Comparison of ENCODE assay signal across 8 cellular contexts in the genomic region with DNA sequence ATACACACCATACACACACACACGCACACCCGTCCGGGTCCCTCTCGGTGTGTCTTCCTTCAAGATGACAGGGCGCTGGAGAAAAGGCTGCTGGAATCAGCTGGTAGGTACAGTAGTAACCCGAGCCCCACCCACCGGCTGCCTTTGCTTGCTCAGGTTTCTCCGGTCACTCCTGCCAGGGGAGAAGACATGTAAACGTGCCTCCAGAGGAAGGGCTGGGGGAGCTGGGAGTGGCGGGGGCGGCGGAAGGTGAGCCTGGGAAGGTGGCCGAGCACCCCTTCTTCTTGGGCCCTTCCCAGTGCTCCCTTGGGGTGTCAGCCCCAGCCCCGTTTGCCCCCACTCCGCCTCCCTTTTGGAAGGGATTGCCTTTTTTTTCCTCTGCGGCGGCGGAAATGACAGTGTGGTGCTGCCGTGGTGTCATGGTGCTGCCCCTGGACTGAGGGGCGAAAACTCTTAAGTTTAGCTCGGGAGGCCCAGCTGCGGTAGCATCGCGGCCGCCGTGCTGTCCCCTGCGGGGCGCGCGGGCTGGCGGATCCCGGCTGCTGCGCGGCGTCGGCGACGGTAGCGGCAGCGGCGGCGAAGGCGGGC. TPM values are rescaled to one million over a fixed set of nuclear protein-coding genes. Genes with fewer than 3 reads are reported as not detected.
DNase-seq lines count a peak whose midpoint lies in the region; ATAC-seq, FAIRE-seq and TF ChIP-seq lines count a peak whose summit lies in the region.

A gene with protein sequence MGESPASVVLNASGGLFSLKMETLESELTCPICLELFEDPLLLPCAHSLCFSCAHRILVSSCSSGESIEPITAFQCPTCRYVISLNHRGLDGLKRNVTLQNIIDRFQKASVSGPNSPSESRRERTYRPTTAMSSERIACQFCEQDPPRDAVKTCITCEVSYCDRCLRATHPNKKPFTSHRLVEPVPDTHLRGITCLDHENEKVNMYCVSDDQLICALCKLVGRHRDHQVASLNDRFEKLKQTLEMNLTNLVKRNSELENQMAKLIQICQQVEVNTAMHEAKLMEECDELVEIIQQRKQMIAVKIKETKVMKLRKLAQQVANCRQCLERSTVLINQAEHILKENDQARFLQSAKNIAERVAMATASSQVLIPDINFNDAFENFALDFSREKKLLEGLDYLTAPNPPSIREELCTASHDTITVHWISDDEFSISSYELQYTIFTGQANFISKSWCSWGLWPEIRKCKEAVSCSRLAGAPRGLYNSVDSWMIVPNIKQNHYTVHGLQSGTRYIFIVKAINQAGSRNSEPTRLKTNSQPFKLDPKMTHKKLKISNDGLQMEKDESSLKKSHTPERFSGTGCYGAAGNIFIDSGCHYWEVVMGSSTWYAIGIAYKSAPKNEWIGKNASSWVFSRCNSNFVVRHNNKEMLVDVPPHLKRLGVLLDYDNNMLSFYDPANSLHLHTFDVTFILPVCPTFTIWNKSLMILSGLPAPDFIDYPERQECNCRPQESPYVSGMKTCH (plus strand): TSS at position 169 of the 588 bp plus-strand sequence. CDS start 561 bp downstream, outside the sequence.

- H3K36me3 ChIP-seq in BLaER1 treated with 17β-estradiol and CSF1 and Interleukin-3, amounts not matched to agents 10 nM and 100 nM = no peaks in the 10 kb centered on the region

- peak within 1 kb of the TSS; percentile 78 for H3K27ac Mint-ChIP-seq in activated CD4-positive, alpha-beta T cell treated with anti-CD3 and anti-CD28 coated beads, Interleukin-2, amount 10 ng/mL, durations not matched to agents 24 days and 14 days

- peaks cover 0 to 11% (median 0%) of the 10 kb centered on the region in 11 experiments; a peak in 2 of 22 replicates for H4K20me1 ChIP-seq in BLaER1 treated with 17β-estradiol and CSF1 and Interleukin-3, amounts not matched to agents 10 nM and 100 nM

- no peak for FAIRE-seq in D721Med (lab: Jason Lieb, UNC)

- H3K4me2 ChIP-seq in BLaER1 treated with 17β-estradiol and CSF1 and Interleukin-3, amounts not matched to agents 10 nM and 100 nM = peak within 1 kb of the TSS; percentile 78 to 92 (median 90)

- peaks cover 65 to 98% (median 91%) of the 10 kb centered on the region in 11 experiments for H3K27me3 ChIP-seq in BLaER1 treated with 17β-estradiol and CSF1 and Interleukin-3, amounts not matched to agents 10 nM and 100 nM

- peak; percentile 56 for ATAC-seq in GM21447 (IDR thresholded peaks at IDR 0.05; ENCODE audit: unreplicated experiment)

- H3K9ac ChIP-seq in BLaER1 treated with 17β-estradiol and CSF1 and Interleukin-3, amounts not matched to agents 10 nM and 100 nM = peak within 1 kb of the TSS; percentile 27 to 68 (median 64); a peak in 21 of 22 replicates

- peaks cover 0 to 7% (median 0%) of the 10 kb centered on the region in 10 experiments; a peak in 4 of 20 replicates for H3K4me1 ChIP-seq in BLaER1 treated with 17β-estradiol and CSF1 and Interleukin-3, amounts not matched to agents 10 nM and 100 nM

- DNase-seq in M059J (ENCODE audit: low read depth) = peak; percentile 74
- peak; percentile 80 for DNase-seq in activated CD4-positive, alpha-beta T cell treated with anti-CD3 and anti-CD28 coated beads, Interleukin-2, amount 10 ng/mL, durations not matched to agents 24 days and 14 days
- peak; percentile 65 for DNase-seq in ecto neural progenitor cell (ENCODE audit: low spot score)
- peak; percentile 45 to 54 for DNase-seq in lung microvascular endothelial cell (ENCODE audit: low read depth in 2 of 2)
- peak; percentile 18 for DNase-seq in stimulated activated CD8-positive, alpha-beta memory T cell treated with anti-CD3 and anti-CD28 coated beads, Interleukin-12 subunit alpha, Interleukin-12 subunit beta, amount 100 ng/mL, for 1 hour (ENCODE audit: low read depth)
- DNase-seq in D721Med (ENCODE audit: insufficient read length, low spot score) = no peak

- peaks cover 0 to 18% (median 4%) of the 10 kb centered on the region in 11 experiments; a peak in 7 of 22 replicates for H3K9me3 ChIP-seq in BLaER1 treated with 17β-estradiol and CSF1 and Interleukin-3, amounts not matched to agents 10 nM and 100 nM (replicated peaks in 1 of 11)

- no peak for TF ChIP-seq CTCF in D721Med (IDR thresholded peaks at IDR 0.05; ENCODE audit: insufficient read depth, missing control alignments)

- no peaks in the 10 kb centered on the region for H3K36me3 Mint-ChIP-seq in activated CD4-positive, alpha-beta T cell treated with anti-CD3 and anti-CD28 coated beads, Interleukin-2, amount 10 ng/mL, durations not matched to agents 24 days and 14 days (ENCODE audit: low read depth)

- H3K4me3 Mint-ChIP-seq in activated CD4-positive, alpha-beta T cell treated with anti-CD3 and anti-CD28 coated beads, Interleukin-2, amount 10 ng/mL, durations not matched to agents 24 days and 14 days = peak within 1 kb of the TSS; percentile 83

- intact Hi-C loops in activated CD4-positive, alpha-beta T cell treated with anti-CD3 and anti-CD28 coated beads, Interleukin-2, amount 10 ng/mL, durations not matched to agents 24 days and 14 days (cut with micrococcal nuclease) = loop anchor here (5.0 to 10.0 kb wide), 2 partner anchors 111 to 148 kb away; no protein-coding TSS in a partner anchor

- H3K9me3 Mint-ChIP-seq in activated CD4-positive, alpha-beta T cell treated with anti-CD3 and anti-CD28 coated beads, Interleukin-2, amount 10 ng/mL, durations not matched to agents 24 days and 14 days = no peaks in the 10 kb centered on the region

- peaks cover 10% of the 10 kb centered on the region for H3K27me3 Mint-ChIP-seq in activated CD4-positive, alpha-beta T cell treated with anti-CD3 and anti-CD28 coated beads, Interleukin-2, amount 10 ng/mL, durations not matched to agents 24 days and 14 days

- peaks cover 18% of the 10 kb centered on the region for H3K4me1 Mint-ChIP-seq in activated CD4-positive, alpha-beta T cell treated with anti-CD3 and anti-CD28 coated beads, Interleukin-2, amount 10 ng/mL, durations not matched to agents 24 days and 14 days

- peak within 1 kb of the TSS in 4 of 11 experiments; percentile 22 to 43 (median 26); a peak in 5 of 22 replicates for H3K27ac ChIP-seq in BLaER1 treated with 17β-estradiol and CSF1 and Interleukin-3, amounts not matched to agents 10 nM and 100 nM

- peak within 1 kb of the TSS; percentile 48 to 70 (median 58) for H3K4me3 ChIP-seq in BLaER1 treated with 17β-estradiol and CSF1 and Interleukin-3, amounts not matched to agents 10 nM and 100 nM

RNA-seq across cellular contexts. Expression of the gene that starts here (rescaled TPM):
- total RNA-seq in M059J (2014; rRNA removed; shearing (Covaris generic)) = 9.7 and 12.2 TPM in 2 replicates
- total RNA-seq in activated CD4-positive, alpha-beta T cell treated with anti-CD3 and anti-CD28 coated beads, Interleukin-2, amount 10 ng/mL, durations not matched to agents 24 days and 14 days = 4.5 and 5.2 TPM in 2 replicates
- 38.6 and 108 TPM in 2 replicates for total RNA-seq in lung microvascular endothelial cell
